In the genomic region with DNA sequence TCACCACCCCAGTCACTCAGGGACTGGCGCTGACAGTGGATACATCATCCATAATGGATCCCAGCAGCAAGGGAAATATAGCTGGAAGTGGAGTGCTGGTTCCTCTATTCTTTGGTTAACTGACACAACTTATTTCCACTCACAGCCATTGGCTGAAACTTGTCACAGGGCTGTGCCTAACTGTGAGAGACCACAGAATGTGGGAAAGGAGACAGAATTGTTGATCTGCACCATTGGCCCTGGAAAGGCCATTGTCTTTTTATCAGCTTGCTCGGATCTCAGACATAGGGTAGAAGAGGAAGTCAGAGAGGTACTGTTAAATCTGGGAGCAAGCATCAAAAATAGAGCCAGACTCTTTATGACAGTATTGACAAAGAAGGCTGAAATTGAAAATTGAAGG, we compare ENCODE assay signal across 30 cellular contexts.
"Had no signal": no experiment of that assay in that cellular context is flagged by ENCODE, and none has a peak within 500 bp of the region (broad histone marks: within the 10 kb centered on the region; RNA-seq: fewer than 3 reads in every experiment).

No MANE protein-coding gene starts in this region.

- DNase-seq: activated B cell treated with CpG ODN at 0.5 μM for 24 hours; activated CD4-positive, alpha-beta memory T cell treated with anti-CD3 and anti-CD28 coated beads for 36 hours; activated CD4-positive, alpha-beta T cell treated with anti-CD3 and anti-CD28 coated beads for 4 hours; activated CD4-positive, alpha-beta T cell treated with anti-CD3 and anti-CD28 coated beads, Interleukin-2, amount 10 ng/mL, durations not matched to agents 24 days and 14 days; activated CD4-positive, alpha-beta T cell treated with anti-CD3 and anti-CD28 coated beads, Interleukin-2, amount 50 U/mL, for 1 hour; activated CD4-positive, alpha-beta T cell treated with anti-CD3 and anti-CD28 coated beads, Interleukin-2, amount 50 U/mL, for 4 hours; activated CD4-positive, CD25-positive, alpha-beta regulatory T cell treated with anti-CD3 and anti-CD28 coated beads, Interleukin-2, amount 50 U/mL, for 72 hours; activated CD8-positive, alpha-beta memory T cell treated with anti-CD3 and anti-CD28 coated beads, Interleukin-2, amount 50 U/mL, for 4 hours; activated CD8-positive, alpha-beta T cell treated with anti-CD3 and anti-CD28 coated beads for 36 hours; activated effector memory CD4-positive, alpha-beta T cell treated with anti-CD3 and anti-CD28 coated beads, Interleukin-2, amount 50 U/mL, for 16 hours; activated naive CD4-positive, alpha-beta T cell treated with anti-CD3 and anti-CD28 coated beads, Interleukin-2, amount 10 ng/mL, durations not matched to agents 7 days and 5 days; activated naive CD4-positive, alpha-beta T cell treated with Interleukin-2 at 50 U/mL for 16 hours; activated naive CD8-positive, alpha-beta T cell treated with anti-CD3 and anti-CD28 coated beads, Interleukin-2, amount 10 ng/mL, durations not matched to agents 7 days and 5 days; activated naive CD8-positive, alpha-beta T cell treated with anti-CD3 and anti-CD28 coated beads, Interleukin-2, amount 50 U/mL, for 24 hours; activated T-cell treated with anti-CD3 and anti-CD28 coated beads for 4 hours; activated T-cell treated with anti-CD3 and anti-CD28 coated beads, Interleukin-2, amount 50 U/mL, for 1 hour; activated T-cell treated with anti-CD3 and anti-CD28 coated beads, Interleukin-2, amount 50 U/mL, for 4 hours; activated T-cell treated with anti-CD3 and anti-CD28 coated beads, Interleukin-2, amount 50 U/mL, for 72 hours; amygdala; anterior cingulate cortex; central memory CD4-positive, alpha-beta T cell; T-cell; T-helper 2 cell; T-helper 9 cell had no signal

- H3K4me1 ChIP-seq: ascending aorta had no signal

- H3K4me3 ChIP-seq: ascending aorta, cardiac muscle cell had no signal

- H3K9me3 ChIP-seq: ascending aorta had no signal

- H3K36me3 ChIP-seq: ascending aorta, cardiac muscle cell had no signal

- H3K27ac ChIP-seq: ascending aorta, cardiac muscle cell, VCaP had no signal

- FAIRE-seq: bronchial epithelial cell, TTC549 had no signal

- H3K27me3 ChIP-seq: ascending aorta, cardiac muscle cell had no signal

- ATAC-seq: activated CD8-positive, alpha-beta T cell treated with anti-CD3 and anti-CD28 coated beads for 36 hours; activated naive CD8-positive, alpha-beta T cell treated with anti-CD3 and anti-CD28 coated beads, Interleukin-2, amount 50 U/mL, for 24 hours; activated T-cell treated with anti-CD3 and anti-CD28 coated beads, Interleukin-2, amount 50 U/mL, for 4 hours; activated T-cell treated with anti-CD3 and anti-CD28 coated beads, Interleukin-2, amount 50 U/mL, for 72 hours; activated T-helper 17 cell treated with anti-CD3 and anti-CD28 coated beads, Interleukin-2, amount 50 U/mL, for 72 hours; T-cell had no signal
